In the genomic region with DNA sequence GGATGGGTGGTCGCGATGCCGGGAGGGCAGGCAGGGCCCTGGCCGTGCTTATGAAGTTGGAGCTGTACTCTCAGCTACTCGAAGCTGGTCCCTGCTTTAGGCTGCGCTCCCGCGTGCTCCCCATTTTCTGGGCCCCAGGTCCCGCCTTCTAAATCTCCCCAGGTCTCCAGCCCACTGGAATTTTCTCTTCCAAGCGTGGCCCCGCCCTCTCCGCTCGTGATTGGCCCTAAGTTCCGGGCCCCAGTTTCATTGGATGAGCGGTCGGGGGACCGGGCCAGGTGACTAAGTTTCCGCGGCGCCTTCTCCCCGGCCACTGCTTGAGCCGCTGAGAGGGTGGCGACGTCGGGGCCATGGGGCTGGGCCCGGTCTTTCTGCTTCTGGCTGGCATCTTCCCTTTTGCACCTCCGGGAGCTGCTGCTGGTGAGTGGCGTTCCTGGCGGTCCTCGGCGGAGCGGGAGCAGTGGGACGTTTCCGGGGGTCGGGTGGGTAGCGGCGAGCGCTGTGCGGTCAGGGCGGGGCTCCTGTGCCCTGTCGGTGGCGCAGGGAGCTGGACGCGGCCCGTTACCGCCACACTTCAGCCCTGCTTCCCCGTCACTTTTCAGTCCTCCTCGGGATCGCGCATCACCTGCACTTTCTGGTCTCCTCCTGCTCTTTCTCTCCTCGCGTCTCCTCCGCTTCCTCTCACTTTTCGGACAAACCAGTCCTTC, we compare ENCODE assay signal across 8 cellular contexts. TPM values are rescaled to one million over a fixed set of nuclear protein-coding genes. Genes with fewer than 3 reads are reported as not detected.
DNase-seq lines count a peak whose midpoint lies in the region; ATAC-seq, FAIRE-seq and TF ChIP-seq lines count a peak whose summit lies in the region.

A gene (plus strand): TSS at position 313 of the 707 bp plus-strand sequence. CDS start 38 bp downstream, at position 351.

- H3K36me3 Mint-ChIP-seq in nephron progenitor cell (ENCODE audit: low read depth): peaks cover 16% of the 10 kb centered on the region
- peaks cover 8% of the 10 kb centered on the region for H3K36me3 Mint-ChIP-seq in stimulated activated naive CD8-positive, alpha-beta T cell treated with anti-CD3 and anti-CD28 coated beads, Interleukin-15, Interleukin-2, amounts not matched to agents 100 ng/mL and 50 ng/mL, for 24 hours (ENCODE audit: low read depth)

- DNase-seq in GM12892 (ENCODE audit: insufficient read length) (peak; percentile 91), RCC 7860 (ENCODE audit: low spot score) (peak; percentile 69), activated gamma-delta T cell treated with Interleukin-2 at 50 U/mL for 16 hours (peak; percentile 65), foreskin fibroblast (peak; percentile 89 to 96), nephron progenitor cell (peak; percentile 89)

- TF ChIP-seq POLR2A in GM12892 (IDR thresholded peaks at IDR 0.05; ENCODE audit: low read depth, low read length): peak; percentile 23; the same call in 1 of the 2 replicates

- ATAC-seq in HG02970 (IDR thresholded peaks at IDR 0.05; ENCODE audit: low FRiP score, unreplicated experiment) (peak; percentile 39), HG03139 (IDR thresholded peaks at IDR 0.05; ENCODE audit: unreplicated experiment) (no peak)

- H3K4me3 ChIP-seq in foreskin fibroblast (ENCODE audit: low read depth in 1 of 2, low read length in 2 of 2): peak within 1 kb of the TSS; percentile 85 to 88

- peak within 1 kb of the TSS; percentile 97 for H3K4me3 Mint-ChIP-seq in nephron progenitor cell
- peak within 1 kb of the TSS; percentile 84 for H3K4me3 Mint-ChIP-seq in stimulated activated naive CD8-positive, alpha-beta T cell treated with anti-CD3 and anti-CD28 coated beads, Interleukin-15, Interleukin-2, amounts not matched to agents 100 ng/mL and 50 ng/mL, for 24 hours

- H3K4me1 Mint-ChIP-seq in nephron progenitor cell: peaks cover 44% of the 10 kb centered on the region
- peaks cover 76% of the 10 kb centered on the region for H3K4me1 Mint-ChIP-seq in stimulated activated naive CD8-positive, alpha-beta T cell treated with anti-CD3 and anti-CD28 coated beads, Interleukin-15, Interleukin-2, amounts not matched to agents 100 ng/mL and 50 ng/mL, for 24 hours (ENCODE audit: low read depth)

- TF ChIP-seq CTCF in foreskin fibroblast (IDR thresholded peaks at IDR 0.05; ENCODE audit: low read depth, low read length) (no peak), nephron progenitor cell (IDR thresholded peaks at IDR 0.05) (no peak)

- peak within 1 kb of the TSS; percentile 34 for H3K27ac Mint-ChIP-seq in nephron progenitor cell
- H3K27ac Mint-ChIP-seq in stimulated activated naive CD8-positive, alpha-beta T cell treated with anti-CD3 and anti-CD28 coated beads, Interleukin-15, Interleukin-2, amounts not matched to agents 100 ng/mL and 50 ng/mL, for 24 hours: peak within 1 kb of the TSS; percentile 69

- FAIRE-seq in GM12892 (lab: Jason Lieb, UNC): no peak
- FAIRE-seq in RCC 7860 (lab: Jason Lieb, UNC): peak; percentile 42

- peaks cover 59% of the 10 kb centered on the region for H3K27me3 Mint-ChIP-seq in nephron progenitor cell (ENCODE audit: low read depth, poor library complexity)
- no peaks in the 10 kb centered on the region for H3K27me3 Mint-ChIP-seq in stimulated activated naive CD8-positive, alpha-beta T cell treated with anti-CD3 and anti-CD28 coated beads, Interleukin-15, Interleukin-2, amounts not matched to agents 100 ng/mL and 50 ng/mL, for 24 hours

- peaks cover 14% of the 10 kb centered on the region for H3K9me3 Mint-ChIP-seq in nephron progenitor cell
- H3K9me3 Mint-ChIP-seq in stimulated activated naive CD8-positive, alpha-beta T cell treated with anti-CD3 and anti-CD28 coated beads, Interleukin-15, Interleukin-2, amounts not matched to agents 100 ng/mL and 50 ng/mL, for 24 hours: no peaks in the 10 kb centered on the region

RNA-seq across cellular contexts. Expression of the gene that starts here (rescaled TPM):
- polyA plus RNA-seq in GM12892 (2012; ENCODE audit: missing spikeins): 8.2 TPM
